ENCODE assay signal across 15 cellular contexts in the genomic region with DNA sequence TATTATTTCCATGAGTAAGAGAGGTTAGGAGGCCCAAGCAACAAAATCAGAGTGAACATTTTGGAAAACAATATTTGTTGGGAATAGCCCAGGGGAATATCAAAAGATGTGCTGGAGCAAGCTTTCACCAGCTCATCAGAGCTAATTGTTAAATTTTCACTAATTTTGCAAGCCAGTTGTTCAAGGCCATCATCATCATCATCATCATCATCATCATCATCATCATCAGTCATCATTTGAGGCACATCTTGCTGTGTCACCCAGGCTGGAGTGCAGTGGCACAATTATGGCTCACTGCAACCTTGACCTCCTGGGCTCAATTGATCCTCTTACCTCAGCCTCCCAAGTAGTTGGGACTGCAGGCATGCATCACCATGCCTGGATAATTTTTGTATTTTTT.
A peak's percentile ranks its signal among the peaks of the same experiment; 100 is the strongest.
DNase-seq lines count a peak whose midpoint lies in the region; ATAC-seq and TF ChIP-seq lines count a peak whose summit lies in the region.
"Had no signal": no experiment of that assay in that cellular context is flagged by ENCODE, and none has a peak within 500 bp of the region (broad histone marks: within the 10 kb centered on the region; RNA-seq: fewer than 3 reads in every experiment).

No MANE protein-coding gene starts in this region.

- H3K4me1 ChIP-seq in HEK293 (ENCODE audit: control insufficient read depth, insufficient read depth, low read length) (no peaks in the 10 kb centered on the region), tibial artery (peaks cover 0 to 6% (median 0%) of the 10 kb centered on the region in 4 donors)
- H3K4me1 ChIP-seq: BLaER1 had no signal

- H3K27me3 Mint-ChIP-seq in activated CD4-positive, alpha-beta T cell treated with anti-CD3 and anti-CD28 coated beads, Interleukin-2, amount 10 ng/mL, durations not matched to agents 24 days and 14 days: no peaks in the 10 kb centered on the region
- H3K27me3 Mint-ChIP-seq: CD4-positive, alpha-beta memory T cell had no signal

- intact Hi-C loops in activated CD4-positive, alpha-beta T cell treated with anti-CD3 and anti-CD28 coated beads, Interleukin-2, amount 10 ng/mL, durations not matched to agents 24 days and 14 days (cut with micrococcal nuclease): no loop called here
- intact Hi-C loops in tibial artery (cut with DNase I; ENCODE audit: low total_unique reads): no loop called here

- H3K27ac ChIP-seq in HEK293 (ENCODE audit: extremely low read depth, low read depth, low read length) (no peak overlapping the region), VCaP (peak overlapping the region; percentile 59), tibial artery (no peak overlapping the region)
- H3K27ac ChIP-seq: BLaER1 had no signal

- H3K4me3 ChIP-seq in HEK293 (ENCODE audit: low read depth, low read length): no peak overlapping the region
- H3K4me3 ChIP-seq in tibial artery: no peak overlapping the region
- H3K4me3 ChIP-seq: BLaER1 had no signal

- no peaks in the 10 kb centered on the region for H3K9me3 ChIP-seq in HEK293 (ENCODE audit: control insufficient read depth, insufficient read depth, low read depth, low read length)
- no peaks in the 10 kb centered on the region for H3K9me3 ChIP-seq in tibial artery

- no peak overlapping the region for H3K4me3 Mint-ChIP-seq in activated CD4-positive, alpha-beta T cell treated with anti-CD3 and anti-CD28 coated beads, Interleukin-2, amount 10 ng/mL, durations not matched to agents 24 days and 14 days
- H3K4me3 Mint-ChIP-seq: CD14-positive monocyte; CD4-positive, alpha-beta memory T cell; H9 had no signal

- TF ChIP-seq CTCF in HEK293 (tag by site-specific recombination; IDR thresholded peaks at IDR 0.05) (no peak), VCaP (conservative IDR thresholded peaks at IDR 0.05) (no peak), tibial artery (IDR thresholded peaks at IDR 0.05) (no peak)

- H3K27me3 ChIP-seq in tibial artery: no peaks in the 10 kb centered on the region
- H3K27me3 ChIP-seq: BLaER1 had no signal

- H3K36me3 Mint-ChIP-seq in activated CD4-positive, alpha-beta T cell treated with anti-CD3 and anti-CD28 coated beads, Interleukin-2, amount 10 ng/mL, durations not matched to agents 24 days and 14 days (ENCODE audit: low read depth): no peaks in the 10 kb centered on the region
- H3K36me3 Mint-ChIP-seq: CD14-positive monocyte; CD4-positive, alpha-beta memory T cell had no signal

- DNase-seq in activated CD4-positive, alpha-beta T cell treated with anti-CD3 and anti-CD28 coated beads, Interleukin-2, amount 10 ng/mL, durations not matched to agents 24 days and 14 days: no peak
- no peak for DNase-seq in activated CD4-positive, alpha-beta T cell treated with anti-CD3 and anti-CD28 coated beads for 48 hours
- no peak for DNase-seq in NCI-H345 (lab: John Stamatoyannopoulos, UW)
- no peak for DNase-seq in tibial artery
- DNase-seq: 8988T; CD4-positive, alpha-beta memory T cell; DMS153; DMS79; GDM1; H9 had no signal

- CTCF ChIA-PET in HEK293 (lab: Yijun Ruan, JAX): no interaction called here

- no peaks in the 10 kb centered on the region for H3K9me3 Mint-ChIP-seq in activated CD4-positive, alpha-beta T cell treated with anti-CD3 and anti-CD28 coated beads, Interleukin-2, amount 10 ng/mL, durations not matched to agents 24 days and 14 days
- H3K9me3 Mint-ChIP-seq: H9 had no signal

- no peaks in the 10 kb centered on the region for H3K4me1 Mint-ChIP-seq in activated CD4-positive, alpha-beta T cell treated with anti-CD3 and anti-CD28 coated beads, Interleukin-2, amount 10 ng/mL, durations not matched to agents 24 days and 14 days
- H3K4me1 Mint-ChIP-seq: CD4-positive, alpha-beta memory T cell; H9 had no signal

- H3K36me3 ChIP-seq in HEK293 (ENCODE audit: control insufficient read depth in 2 of 2, insufficient read depth in 1 of 2, low read length in 2 of 2) (no peaks in the 10 kb centered on the region), tibial artery (no peaks in the 10 kb centered on the region)
- H3K36me3 ChIP-seq: BLaER1 had no signal

- peak overlapping the region; percentile 51 for H3K27ac Mint-ChIP-seq in activated CD4-positive, alpha-beta T cell treated with anti-CD3 and anti-CD28 coated beads, Interleukin-2, amount 10 ng/mL, durations not matched to agents 24 days and 14 days
- H3K27ac Mint-ChIP-seq: CD14-positive monocyte; CD4-positive, alpha-beta memory T cell; H9 had no signal

- POLR2A ChIA-PET in HEK293 (lab: Yijun Ruan, JAX): no interaction called here

- no peak for ATAC-seq in GM21737 (IDR thresholded peaks at IDR 0.05; ENCODE audit: unreplicated experiment)

TF ChIP-seq in HEK293, 187 proteins besides CTCF, POLR2A, EP300 and RAD21:
- TF ChIP-seq, protein P1, sequence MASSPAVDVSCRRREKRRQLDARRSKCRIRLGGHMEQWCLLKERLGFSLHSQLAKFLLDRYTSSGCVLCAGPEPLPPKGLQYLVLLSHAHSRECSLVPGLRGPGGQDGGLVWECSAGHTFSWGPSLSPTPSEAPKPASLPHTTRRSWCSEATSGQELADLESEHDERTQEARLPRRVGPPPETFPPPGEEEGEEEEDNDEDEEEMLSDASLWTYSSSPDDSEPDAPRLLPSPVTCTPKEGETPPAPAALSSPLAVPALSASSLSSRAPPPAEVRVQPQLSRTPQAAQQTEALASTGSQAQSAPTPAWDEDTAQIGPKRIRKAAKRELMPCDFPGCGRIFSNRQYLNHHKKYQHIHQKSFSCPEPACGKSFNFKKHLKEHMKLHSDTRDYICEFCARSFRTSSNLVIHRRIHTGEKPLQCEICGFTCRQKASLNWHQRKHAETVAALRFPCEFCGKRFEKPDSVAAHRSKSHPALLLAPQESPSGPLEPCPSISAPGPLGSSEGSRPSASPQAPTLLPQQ (tag by site-specific recombination; IDR thresholded peaks at IDR 0.05): no peak
- TF ChIP-seq ZNF513 (tag by site-specific recombination; IDR thresholded peaks at IDR 0.05): peak; percentile 89
